ENCODE assay signal across 18 cellular contexts in genomic region chrX:10981491-10981890, GRCh38.
DNase-seq lines count a peak whose midpoint lies in the region; ATAC-seq, FAIRE-seq and TF ChIP-seq lines count a peak whose summit lies in the region.
"Had no signal": no experiment of that assay in that cellular context is flagged by ENCODE, and none has a peak within 500 bp of the region (broad histone marks: within the 10 kb centered on the region; RNA-seq: fewer than 3 reads in every experiment).

No MANE protein-coding gene starts in this region.

- H3K27ac Mint-ChIP-seq in osteocyte (ENCODE audit: unreplicated experiment), result peak overlapping the region; percentile 60
- H3K27ac Mint-ChIP-seq: CD4-positive, alpha-beta T cell had no signal

- no peaks in the 10 kb centered on the region for H3K36me3 Mint-ChIP-seq in osteocyte (ENCODE audit: unreplicated experiment)

- DNase-seq in HepG2 (ENCODE audit: low spot score), result peak; percentile 56
- DNase-seq in right lobe of liver, result no peak
- DNase-seq in choroid plexus epithelial cell (ENCODE audit: low read depth), result peak; percentile 14
- no peak for DNase-seq in osteocyte (ENCODE audit: extremely low spot score, unreplicated experiment)
- no peak for DNase-seq in NOMO-1 treated with DMSO at 0.1 percent for 48 hours (lab: John Stamatoyannopoulos, UW; ENCODE audit: unreplicated experiment)
- DNase-seq in cerebellar cortex (ENCODE audit: low spot score), result no peak
- no peak for DNase-seq in effector CD4-positive, alpha-beta T cell
- DNase-seq: AML-193; CD4-positive, alpha-beta T cell; DMS153; DMS79; GM23248 had no signal

- H2AFZ ChIP-seq in HepG2 (ENCODE audit: low read length), result no peak overlapping the region
- H2AFZ ChIP-seq: GM23248 had no signal

- CTCF ChIA-PET in HepG2 (lab: Yijun Ruan, JAX; ENCODE audit: low intra/inter-chr PET ratio, low total read pairs), result no interaction called here

- H3K9me3 Mint-ChIP-seq in osteocyte (ENCODE audit: unreplicated experiment), result peaks cover 23% of the 10 kb centered on the region

- intact Hi-C loops in HepG2 (cut with micrococcal nuclease; ENCODE audit: unreplicated experiment), result loop anchor here (5.0 kb wide), 1 partner anchor 79 kb away; no protein-coding TSS in a partner anchor
- intact Hi-C loops in right lobe of liver (cut with DNase I), result no loop called here

- H3K27ac ChIP-seq in HepG2 (ENCODE audit: extremely low read length, insufficient read depth, low read length) (peak overlapping the region; percentile 44), right lobe of liver (no peak overlapping the region)
- H3K27ac ChIP-seq: 22Rv1, A549, C4-2B, GM23248 had no signal

- no peak for TF ChIP-seq RAD21 in HepG2 (CRISPR knock-in tag; IDR thresholded peaks at IDR 0.05)

- peak; percentile 83 for ATAC-seq in HepG2
- no peak for ATAC-seq in right lobe of liver
- ATAC-seq: A549, GM12878 had no signal

- no peaks in the 10 kb centered on the region for H4K20me1 ChIP-seq in HepG2 (ENCODE audit: insufficient read depth, low read length)

- POLR2A ChIA-PET in HepG2 (lab: Yijun Ruan, JAX), result interaction anchor here (1.4 to 1.5 kb wide), 3 partner anchors 11 to 116 kb away, joined by 3 to 7 read pairs (median 6); no protein-coding TSS in a partner anchor

- 3% methylated on average over 3 of the region's 3 CpGs for WGBS in HepG2 (ENCODE audit: low lambda C conversion rate)
- 71% methylated on average over 3 of the region's 3 CpGs for WGBS in right lobe of liver (ENCODE audit: insufficient coverage, low coverage, low lambda C conversion rate, missing lambda C conversion rate)

- in situ Hi-C loops in HepG2 (cut with HindIII; ENCODE audit: extremely low pct_ligation_motif_present, low pct_unique_long_range_greater_than_20kb), result no loop called here

- H3K4me3 Mint-ChIP-seq in osteocyte (ENCODE audit: unreplicated experiment), result no peak overlapping the region
- H3K4me3 Mint-ChIP-seq: CD4-positive, alpha-beta T cell had no signal

- FAIRE-seq in HepG2 (lab: Jason Lieb, UNC), result no peak
- FAIRE-seq: A549, GM12878, GM19239 had no signal

- BruUV-seq in HepG2 (replicated peaks; lab: Mats Ljungman, UMichigan), result no TSS peak

- H3K4me1 Mint-ChIP-seq in osteocyte (ENCODE audit: unreplicated experiment), result peaks cover 15% of the 10 kb centered on the region

- TF ChIP-seq EP300 in HepG2 (IDR thresholded peaks at IDR 0.05; ENCODE audit: low read depth in 2 of 2, low read length in 2 of 2) (peak in 1 of 2 experiments; percentile 52; a peak in 2 of 4 replicates), HepG2 (CRISPR knock-in tag; IDR thresholded peaks at IDR 0.05; ENCODE audit: borderline replicate concordance) (no peak)

- H3K4me2 ChIP-seq in HepG2 (ENCODE audit: low read depth, low read length), result peak overlapping the region; percentile 12; the same call in 1 of the 2 replicates
- H3K4me2 ChIP-seq: A549 had no signal

- H3K9me3 ChIP-seq in HepG2 (ENCODE audit: low read length) (no peaks in the 10 kb centered on the region), right lobe of liver (no peaks in the 10 kb centered on the region)
- H3K9me3 ChIP-seq: A549, HAP-1 had no signal

- H3K27me3 Mint-ChIP-seq in osteocyte (ENCODE audit: unreplicated experiment), result no peaks in the 10 kb centered on the region
- H3K27me3 Mint-ChIP-seq: CD4-positive, alpha-beta T cell had no signal

- H3K36me3 ChIP-seq in HepG2 (replicated peaks in 1 of 2; ENCODE audit: control insufficient read depth in 1 of 2, insufficient read depth in 2 of 2, low read length in 2 of 2) (no peaks in the 10 kb centered on the region), right lobe of liver (no peaks in the 10 kb centered on the region)
- H3K36me3 ChIP-seq: HAP-1 had no signal

- H3K27me3 ChIP-seq in HepG2 (ENCODE audit: control insufficient read depth in 1 of 2, insufficient read depth in 2 of 2, low read length in 2 of 2) (no peaks in the 10 kb centered on the region), right lobe of liver (no peaks in the 10 kb centered on the region)

- H3K79me2 ChIP-seq in HepG2 (ENCODE audit: insufficient read depth, low read length), result no peaks in the 10 kb centered on the region

- TF ChIP-seq POLR2A in HepG2 (IDR thresholded peaks at IDR 0.05; ENCODE audit: insufficient read depth in 1 of 2, low read depth in 2 of 2, low read length in 2 of 2), result no peak
- no peak for TF ChIP-seq POLR2A in right lobe of liver (IDR thresholded peaks at IDR 0.05)

- H3K9ac ChIP-seq in HepG2 (ENCODE audit: insufficient read depth, low read depth, low read length), result no peak overlapping the region
- H3K9ac ChIP-seq: GM23248 had no signal

- peaks cover 35% of the 10 kb centered on the region for H3K4me1 ChIP-seq in HepG2 (ENCODE audit: insufficient read depth, low read length)
- H3K4me1 ChIP-seq in right lobe of liver, result no peaks in the 10 kb centered on the region
- H3K4me1 ChIP-seq: A549, HAP-1 had no signal

- H3K4me3 ChIP-seq in HepG2 (replicated peaks in 1 of 3; ENCODE audit: insufficient read depth in 1 of 3, low read depth in 2 of 3, low read length in 3 of 3) (no peak overlapping the region), right lobe of liver (no peak overlapping the region), choroid plexus epithelial cell (ENCODE audit: low read depth, low read length) (no peak overlapping the region)
- H3K4me3 ChIP-seq: A549, GM12878, GM23248, HAP-1 had no signal

- TF ChIP-seq CTCF in HepG2 (CRISPR knock-in tag; IDR thresholded peaks at IDR 0.05) (no peak), right lobe of liver (IDR thresholded peaks at IDR 0.05) (no peak), choroid plexus epithelial cell (conservative IDR thresholded peaks at IDR 0.05; ENCODE audit: low read depth, low read length) (no peak), osteocyte (IDR thresholded peaks at IDR 0.05) (no peak)

TF ChIP-seq in HepG2, 621 proteins besides CTCF, POLR2A, EP300 and RAD21 (continues in another document):
- TF ChIP-seq PTBP1 (IDR thresholded peaks at IDR 0.05; ENCODE audit: low read depth, low read length, poor library complexity, severe bottlenecking) (no peak), ERF (CRISPR knock-in tag; IDR thresholded peaks at IDR 0.05) (no peak), HOXD1 (CRISPR knock-in tag; IDR thresholded peaks at IDR 0.05) (no peak), CEBPG (CRISPR knock-in tag; IDR thresholded peaks at IDR 0.05) (no peak), PLSCR1 (CRISPR knock-in tag; IDR thresholded peaks at IDR 0.05; ENCODE audit: borderline replicate concordance) (no peak), ARID5B (CRISPR knock-in tag; IDR thresholded peaks at IDR 0.05) (peak; percentile 50; the same call in 1 of the 2 replicates), ZBTB7A (CRISPR knock-in tag; IDR thresholded peaks at IDR 0.05) (no peak), ZNF121 (CRISPR knock-in tag; IDR thresholded peaks at IDR 0.05) (no peak), MAFK (conservative IDR thresholded peaks at IDR 0.05 in 1 of 2, IDR thresholded peaks at IDR 0.05 in 1 of 2; ENCODE audit: low read length in 2 of 2) (no peak), JARID2 (CRISPR knock-in tag; IDR thresholded peaks at IDR 0.05; ENCODE audit: insufficient replicate concordance) (no peak)
- TF ChIP-seq, protein P1, sequence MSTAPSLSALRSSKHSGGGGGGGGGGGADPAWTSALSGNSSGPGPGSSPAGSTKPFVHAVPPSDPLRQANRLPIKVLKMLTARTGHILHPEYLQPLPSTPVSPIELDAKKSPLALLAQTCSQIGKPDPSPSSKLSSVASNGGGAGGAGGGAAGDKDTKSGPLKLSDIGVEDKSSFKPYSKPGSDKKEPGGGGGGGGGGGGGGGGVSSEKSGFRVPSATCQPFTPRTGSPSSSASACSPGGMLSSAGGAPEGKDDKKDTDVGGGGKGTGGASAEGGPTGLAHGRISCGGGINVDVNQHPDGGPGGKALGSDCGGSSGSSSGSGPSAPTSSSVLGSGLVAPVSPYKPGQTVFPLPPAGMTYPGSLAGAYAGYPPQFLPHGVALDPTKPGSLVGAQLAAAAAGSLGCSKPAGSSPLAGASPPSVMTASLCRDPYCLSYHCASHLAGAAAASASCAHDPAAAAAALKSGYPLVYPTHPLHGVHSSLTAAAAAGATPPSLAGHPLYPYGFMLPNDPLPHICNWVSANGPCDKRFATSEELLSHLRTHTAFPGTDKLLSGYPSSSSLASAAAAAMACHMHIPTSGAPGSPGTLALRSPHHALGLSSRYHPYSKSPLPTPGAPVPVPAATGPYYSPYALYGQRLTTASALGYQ (CRISPR knock-in tag; IDR thresholded peaks at IDR 0.05), result no peak

Comparison
In these comparisons a context has a peak if more than half of its experiments do, and no peak if none do; other contexts are left out.
1. DNase-seq: peak in HepG2 (single experiment) and choroid plexus epithelial cell (single experiment); none in right lobe of liver (0 of 3), osteocyte (single experiment), NOMO-1 treated with DMSO at 0.1 percent for 48 hours (single experiment), cerebellar cortex (single experiment) and effector CD4-positive, alpha-beta T cell (single experiment).